In genomic region chr1:22051607-22052114, GRCh38 we compare ENCODE assay signal across 13 cellular contexts. TPM values are rescaled to one million over a fixed set of nuclear protein-coding genes. Genes with fewer than 3 reads are reported as not detected.
DNase-seq lines count a peak whose midpoint lies in the region; ATAC-seq, FAIRE-seq and TF ChIP-seq lines count a peak whose summit lies in the region.
"Had no signal": no experiment of that assay in that cellular context is flagged by ENCODE, and none has a peak within 500 bp of the region (broad histone marks: within the 10 kb centered on the region; RNA-seq: fewer than 3 reads in every experiment).

No MANE protein-coding gene starts in this region.

- no peaks in the 10 kb centered on the region for H3K9me3 Mint-ChIP-seq in activated CD4-positive, alpha-beta memory T cell treated with anti-CD3 and anti-CD28 coated beads for 36 hours

- no peak for TF ChIP-seq EP300 in A549 (IDR thresholded peaks at IDR 0.05)

- no peak overlapping the region for H3K23ac ChIP-seq in mesenchymal stem cell (ENCODE audit: low read length in 2 of 2)

- H3K4me1 ChIP-seq in A549 (peaks cover 16% of the 10 kb centered on the region), mesenchymal stem cell (ENCODE audit: control insufficient read depth, insufficient read depth, low read depth, low read length) (peaks cover 10% of the 10 kb centered on the region)

- 88% methylated on average over 13 of the region's 13 CpGs for WGBS in A549 (ENCODE audit: missing lambda C conversion rate)
- over 99% methylated on average over 7 of the region's 13 CpGs for WGBS in mesenchymal stem cell

- ATAC-seq in A549 (no peak), GM18505 (IDR thresholded peaks at IDR 0.05; ENCODE audit: unreplicated experiment) (no peak), HG02938 (IDR thresholded peaks at IDR 0.05; ENCODE audit: unreplicated experiment) (no peak)

- no peak overlapping the region for H2BK12ac ChIP-seq in mesenchymal stem cell (ENCODE audit: low read length in 2 of 2)

- POLR2A ChIA-PET in A549 (lab: Yijun Ruan, JAX): interaction anchor here (0.7 to 2.0 kb wide), 3 partner anchors 13 to 27 kb away, joined by 3 to 13 read pairs (median 4); no protein-coding TSS in a partner anchor
- POLR2A ChIA-PET in activated CD4-positive, alpha-beta memory T cell treated with anti-CD3 and anti-CD28 coated beads for 36 hours (lab: Charles Lee): interaction anchor here (1.0 to 4.6 kb wide), 8 partner anchors 10 to 269 kb away, joined by 3 to 78 read pairs (median 6); partner anchors contain the start of gene USP48

- H3K4me2 ChIP-seq in A549 (peak overlapping the region; percentile 83), mesenchymal stem cell (ENCODE audit: low read length, poor library complexity, severe bottlenecking) (no peak overlapping the region)

- H3K27me3 Mint-ChIP-seq in activated CD4-positive, alpha-beta memory T cell treated with anti-CD3 and anti-CD28 coated beads for 36 hours: no peaks in the 10 kb centered on the region

- no peaks in the 10 kb centered on the region for H3K79me1 ChIP-seq in mesenchymal stem cell (replicated peaks; ENCODE audit: low read length, poor library complexity, severe bottlenecking)

- H3K4ac ChIP-seq in mesenchymal stem cell (ENCODE audit: low read depth in 1 of 2, low read length in 2 of 2): peak overlapping the region in 1 of 2 experiments; percentile 70

- no peak for TF ChIP-seq RAD21 in A549 (conservative IDR thresholded peaks at IDR 0.05 in 1 of 2, IDR thresholded peaks at IDR 0.05 in 1 of 2)

- no peaks in the 10 kb centered on the region for H3K27me3 ChIP-seq in mesenchymal stem cell (ENCODE audit: control insufficient read depth in 1 of 2, insufficient read depth in 1 of 2, low read length in 2 of 2)
- H3K27me3 ChIP-seq: cardiac muscle cell, left lung had no signal

- no peak for DNase-seq in A549 (ENCODE audit: low read depth in 1 of 2, low spot score in 1 of 2)
- DNase-seq in GM12865 (ENCODE audit: low read depth): no peak
- no peak for DNase-seq in activated CD4-positive, alpha-beta memory T cell treated with anti-CD3 and anti-CD28 coated beads for 36 hours
- no peak for DNase-seq in mesenchymal stem cell
- no peak for DNase-seq in NCI-H1436 (lab: John Stamatoyannopoulos, UW)
- DNase-seq in NOMO-1 treated with DMSO at 0.1 percent for 48 hours (lab: John Stamatoyannopoulos, UW; ENCODE audit: unreplicated experiment): no peak

- no peak for TF ChIP-seq POLR2A in A549 (IDR thresholded peaks at IDR 0.05; ENCODE audit: low read length)
- no peak for TF ChIP-seq POLR2A in GM18505 (IDR thresholded peaks at IDR 0.05; ENCODE audit: borderline replicate concordance, extremely low read depth, insufficient read depth, insufficient read length)

- peak overlapping the region; percentile 93 for H3K27ac Mint-ChIP-seq in activated CD4-positive, alpha-beta memory T cell treated with anti-CD3 and anti-CD28 coated beads for 36 hours

- H2BK15ac ChIP-seq in mesenchymal stem cell (ENCODE audit: low read depth, poor library complexity, severe bottlenecking): no peak overlapping the region

- no peak overlapping the region for H3K18ac ChIP-seq in mesenchymal stem cell (ENCODE audit: low read depth in 1 of 2, low read length in 2 of 2)

- peak overlapping the region; percentile 99 for H3K9ac ChIP-seq in mesenchymal stem cell (ENCODE audit: low read length)

- H4K8ac ChIP-seq in mesenchymal stem cell (ENCODE audit: low read length): no peak overlapping the region

- H3K4me3 ChIP-seq in A549 (peak overlapping the region; percentile 100; the same call in 2 of the 3 replicates), GM12865 (ENCODE audit: low read depth, low read length) (peak overlapping the region; percentile 50; the same call in 1 of the 2 replicates), mesenchymal stem cell (ENCODE audit: insufficient read depth in 1 of 2, low read depth in 1 of 2, low read length in 2 of 2) (peak overlapping the region in 1 of 2 experiments; percentile 80)

- H3K14ac ChIP-seq in mesenchymal stem cell (ENCODE audit: low read length in 2 of 2): no peak overlapping the region

- peaks cover 49% of the 10 kb centered on the region for H3K4me1 Mint-ChIP-seq in activated CD4-positive, alpha-beta memory T cell treated with anti-CD3 and anti-CD28 coated beads for 36 hours (ENCODE audit: low read depth)

- H3K36me3 ChIP-seq in mesenchymal stem cell (ENCODE audit: control insufficient read depth in 1 of 2, insufficient read depth in 2 of 2, low read depth in 1 of 2, low read length in 2 of 2): peaks cover 2 to 10% of the 10 kb centered on the region in 2 experiments
- H3K36me3 ChIP-seq: cardiac muscle cell, left lung had no signal

- no peak overlapping the region for H4K91ac ChIP-seq in mesenchymal stem cell (ENCODE audit: low read length)

- peaks cover 28% of the 10 kb centered on the region for H3K36me3 Mint-ChIP-seq in activated CD4-positive, alpha-beta memory T cell treated with anti-CD3 and anti-CD28 coated beads for 36 hours

- H3K27ac ChIP-seq in A549 (peak overlapping the region; percentile 100; a peak in 4 of 6 replicates), mesenchymal stem cell (ENCODE audit: low read length, poor library complexity, severe bottlenecking) (no peak overlapping the region)

- H2AK5ac ChIP-seq in mesenchymal stem cell (ENCODE audit: low read length, severe bottlenecking): no peak overlapping the region

- no peak overlapping the region for H2BK120ac ChIP-seq in mesenchymal stem cell (ENCODE audit: low read depth, low read length)

- H3K9me3 ChIP-seq in A549 (no peaks in the 10 kb centered on the region), mesenchymal stem cell (ENCODE audit: control insufficient read depth, low read length) (no peaks in the 10 kb centered on the region)
- H3K9me3 ChIP-seq: left lung had no signal

- no peak for TF ChIP-seq CTCF in A549 (IDR thresholded peaks at IDR 0.05)
- TF ChIP-seq CTCF in GM12865 (IDR thresholded peaks at IDR 0.05; ENCODE audit: insufficient read depth, low read depth, low read length, missing control alignments): no peak

- H2BK5ac ChIP-seq in mesenchymal stem cell (ENCODE audit: low read depth, low read length, poor library complexity, severe bottlenecking): no peak overlapping the region

- CTCF ChIA-PET in A549 (lab: Yijun Ruan, JAX): interaction anchor here (1.1 to 1.6 kb wide), 3 partner anchors 21 to 365 kb away, joined by 3 to 4 read pairs (median 3); no protein-coding TSS in a partner anchor
- CTCF ChIA-PET in activated CD4-positive, alpha-beta memory T cell treated with anti-CD3 and anti-CD28 coated beads for 36 hours (lab: Charles Lee): interaction anchor here (1.2 to 6.9 kb wide), 2 partner anchors 14 to 28 kb away, joined by 3 to 62 read pairs; no protein-coding TSS in a partner anchor

- H3K4me3 Mint-ChIP-seq in activated CD4-positive, alpha-beta memory T cell treated with anti-CD3 and anti-CD28 coated beads for 36 hours: peak overlapping the region; percentile 85

- intact Hi-C loops in activated CD4-positive, alpha-beta memory T cell treated with anti-CD3 and anti-CD28 coated beads for 36 hours (cut with micrococcal nuclease): loop anchor here (2.0 kb wide), 2 partner anchors 37 to 53 kb away; no protein-coding TSS in a partner anchor

- no peak overlapping the region for H2AFZ ChIP-seq in mesenchymal stem cell (ENCODE audit: low read depth, low read length)

- no peak for FAIRE-seq in A549 (lab: Jason Lieb, UNC)
- FAIRE-seq: D721Med had no signal

TF ChIP-seq in A549, 52 proteins besides CTCF, POLR2A, EP300 and RAD21:
- TF ChIP-seq MAX (IDR thresholded peaks at IDR 0.05): no peak
- no peak for TF ChIP-seq ZSCAN20 (CRISPR knock-in tag; IDR thresholded peaks at IDR 0.05)
- TF ChIP-seq BCL3 (IDR thresholded peaks at IDR 0.05): no peak
- TF ChIP-seq ZC3H11A (IDR thresholded peaks at IDR 0.05): no peak
- TF ChIP-seq FOSL2 (IDR thresholded peaks at IDR 0.05): no peak
- TF ChIP-seq FOSL2 (CRISPR knock-in tag; IDR thresholded peaks at IDR 0.05): no peak
TF ChIP-seq in A549: peak in this region for 0.

RNA-seq across cellular contexts. Expression of gene CDC42, which starts 0.8 kb away (rescaled TPM):
- polyA plus RNA-seq in A549 (2011; rRNA removed): 212 and 251 TPM in 2 replicates
- polyA plus RNA-seq in A549 (2012; cell fraction: cytosol; rRNA removed): 56.2 and 64.9 TPM in 2 replicates
- 19.1 and 31.5 TPM in 2 replicates for polyA plus RNA-seq in A549 (2012; cell fraction: nucleus; rRNA removed)
- polyA plus RNA-seq in A549 (2017; fragmentation: RNase III; extraction: RNeasy Plus Mini Kit Qiagen cat#74134 plus additional on column Dnase treatment): 151 to 159 TPM (median 155 TPM) in 3 replicates
- 104 and 107 TPM in 2 replicates for polyA minus RNA-seq in A549 (2011; rRNA and poly(A)+ RNA removed)
- total RNA-seq in activated CD4-positive, alpha-beta memory T cell treated with anti-CD3 and anti-CD28 coated beads for 36 hours: 100 to 1,000 TPM; 310 to 314 TPM
- polyA plus RNA-seq in mesenchymal stem cell (2013, experiment 1 of 2): 316 TPM
- polyA plus RNA-seq in mesenchymal stem cell (2013, experiment 2 of 2): 326 TPM

RNA-seq across cellular contexts. Expression of gene CELA3A, which starts 50.2 kb away (rescaled TPM):
- polyA plus RNA-seq in A549 (2011; rRNA removed): not detected in 2 replicates
- polyA plus RNA-seq in A549 (2012; cell fraction: cytosol; rRNA removed): 0.04 TPM in 1 of 2 replicates, not detected in the other
- not detected in 2 replicates for polyA plus RNA-seq in A549 (2012; cell fraction: nucleus; rRNA removed)
- not detected in 3 replicates for polyA plus RNA-seq in A549 (2017; fragmentation: RNase III; extraction: RNeasy Plus Mini Kit Qiagen cat#74134 plus additional on column Dnase treatment)
- not detected in 2 replicates for polyA minus RNA-seq in A549 (2011; rRNA and poly(A)+ RNA removed)
- total RNA-seq in activated CD4-positive, alpha-beta memory T cell treated with anti-CD3 and anti-CD28 coated beads for 36 hours: not detected
- polyA plus RNA-seq in mesenchymal stem cell (2013, experiment 1 of 2): not detected
- polyA plus RNA-seq in mesenchymal stem cell (2013, experiment 2 of 2): not detected
- total RNA-seq: cardiac muscle cell, fibroblast of villous mesenchyme, left lung, skeletal muscle tissue had no signal
- polyA plus RNA-seq: cardiac muscle cell had no signal
